Comparison of ENCODE assay signal across 25 cellular contexts in genomic region chr2:39378968-39379367, GRCh38. TPM values are rescaled to one million over a fixed set of nuclear protein-coding genes. Genes with fewer than 3 reads are reported as not detected.
DNase-seq lines count a peak whose midpoint lies in the region; ATAC-seq and TF ChIP-seq lines count a peak whose summit lies in the region.
"Had no signal": no experiment of that assay in that cellular context is flagged by ENCODE, and none has a peak within 500 bp of the region (broad histone marks: within the 10 kb centered on the region; RNA-seq: fewer than 3 reads in every experiment).

No MANE protein-coding gene starts in this region.

- DNase-seq in activated naive CD4-positive, alpha-beta T cell treated with anti-CD3 and anti-CD28 coated beads, Interleukin-2, amount 50 U/mL, for 72 hours (ENCODE audit: low spot score in 2 of 2): no peak
- no peak for DNase-seq in naive B cell
- DNase-seq: activated naive CD4-positive, alpha-beta T cell treated with anti-CD3 and anti-CD28 coated beads for 36 hours; activated T-cell treated with anti-CD3 and anti-CD28 coated beads, Interleukin-2, amount 50 U/mL, for 48 hours; CD4-positive, alpha-beta T cell; cortex of kidney; endodermal cell; left colon; occipital lobe; stimulated activated CD4-positive, alpha-beta T cell treated with anti-CD3 and anti-CD28 coated beads, Interleukin-4, amount 100 ng/mL, for 4 hours; WERI-Rb-1 had no signal

- H3K27me3 ChIP-seq in subcutaneous abdominal adipose tissue (ENCODE audit: control insufficient read depth in 5 of 5, insufficient read depth in 4 of 5, low read length in 5 of 5): no peaks in the 10 kb centered on the region
- H3K27me3 ChIP-seq: foreskin keratinocyte, hepatocyte, vagina had no signal

- peaks cover 9% of the 10 kb centered on the region for H3K36me3 Mint-ChIP-seq in activated naive CD4-positive, alpha-beta T cell treated with anti-CD3 and anti-CD28 coated beads, Interleukin-2, amount 50 U/mL, for 24 hours
- peaks cover 8 to 17% of the 10 kb centered on the region in 2 donors for H3K36me3 Mint-ChIP-seq in activated naive CD4-positive, alpha-beta T cell treated with anti-CD3 and anti-CD28 coated beads, Interleukin-2, amount 50 U/mL, for 72 hours
- peaks cover 8 to 13% of the 10 kb centered on the region in 2 donors for H3K36me3 Mint-ChIP-seq in naive B cell

- H3K9me3 ChIP-seq in subcutaneous abdominal adipose tissue (ENCODE audit: control insufficient read depth in 5 of 5, low read length in 5 of 5): no peaks in the 10 kb centered on the region
- H3K9me3 ChIP-seq: vagina had no signal

- peak overlapping the region; percentile 17; the same call in 1 of the 2 replicates for H3K27ac ChIP-seq in VCaP
- H3K27ac ChIP-seq in subcutaneous abdominal adipose tissue (ENCODE audit: low read depth, low read length): peak overlapping the region; percentile 11
- H3K27ac ChIP-seq: 22Rv1, foreskin keratinocyte, hepatocyte, vagina, WERI-Rb-1 had no signal

- H3K9ac ChIP-seq in subcutaneous abdominal adipose tissue (ENCODE audit: low read length in 5 of 5): peak overlapping the region in 1 of 5 donors; percentile 48

- ATAC-seq in activated naive CD4-positive, alpha-beta T cell treated with anti-CD3 and anti-CD28 coated beads, Interleukin-2, amount 50 U/mL, for 72 hours: no peak
- ATAC-seq in naive B cell (ENCODE audit: low read depth in 2 of 2) (no peak), GM18909 (IDR thresholded peaks at IDR 0.05; ENCODE audit: poor library complexity, unreplicated experiment) (no peak), HG03175 (IDR thresholded peaks at IDR 0.05; ENCODE audit: unreplicated experiment) (no peak), HG03045 (IDR thresholded peaks at IDR 0.05; ENCODE audit: unreplicated experiment) (no peak)

- H3K27ac Mint-ChIP-seq in activated naive CD4-positive, alpha-beta T cell treated with anti-CD3 and anti-CD28 coated beads, Interleukin-2, amount 50 U/mL, for 24 hours: peak overlapping the region; percentile 55
- no peak overlapping the region for H3K27ac Mint-ChIP-seq in activated naive CD4-positive, alpha-beta T cell treated with anti-CD3 and anti-CD28 coated beads, Interleukin-2, amount 50 U/mL, for 72 hours
- H3K27ac Mint-ChIP-seq in naive B cell: peak overlapping the region in 5 of 6 donors; percentile 9 to 96 (median 76)
- H3K27ac Mint-ChIP-seq: activated CD4-positive, alpha-beta T cell treated with anti-CD3 and anti-CD28 coated beads, Interleukin-2, amount 10 ng/mL, durations not matched to agents 7 days and 5 days; activated naive CD4-positive, alpha-beta T cell treated with anti-CD3 and anti-CD28 coated beads for 36 hours; CD4-positive, alpha-beta T cell; endodermal cell; stimulated activated memory B cell treated with anti-CD40 and anti-IgM and Interleukin-4, amounts not matched to agents 10 μg/mL and 1 μg/mL and 100 μg/mL, for 72 hours; T-helper 2 cell treated with Interferon-gamma antibody and Interleukin-4, amounts not matched to agents 5 μg/mL and 100 μg/mL, for 36 hours had no signal

- H3K4me1 Mint-ChIP-seq in activated naive CD4-positive, alpha-beta T cell treated with anti-CD3 and anti-CD28 coated beads, Interleukin-2, amount 50 U/mL, for 24 hours: peaks cover 51% of the 10 kb centered on the region
- peaks cover 7 to 24% (median 13%) of the 10 kb centered on the region in 3 donors for H3K4me1 Mint-ChIP-seq in naive B cell

- peaks cover 0 to 31% (median 24%) of the 10 kb centered on the region in 5 donors for H3K4me1 ChIP-seq in subcutaneous abdominal adipose tissue (ENCODE audit: control insufficient read depth in 5 of 5, insufficient read depth in 5 of 5, low read length in 5 of 5)
- H3K4me1 ChIP-seq: foreskin keratinocyte had no signal

- no peaks in the 10 kb centered on the region for H3K9me3 Mint-ChIP-seq in activated naive CD4-positive, alpha-beta T cell treated with anti-CD3 and anti-CD28 coated beads, Interleukin-2, amount 50 U/mL, for 24 hours
- H3K9me3 Mint-ChIP-seq in activated naive CD4-positive, alpha-beta T cell treated with anti-CD3 and anti-CD28 coated beads, Interleukin-2, amount 50 U/mL, for 72 hours: no peaks in the 10 kb centered on the region
- peaks cover 0 to 8% (median 0%) of the 10 kb centered on the region in 7 donors for H3K9me3 Mint-ChIP-seq in naive B cell
- H3K9me3 Mint-ChIP-seq: CD4-positive, alpha-beta T cell; naive thymus-derived CD8-positive, alpha-beta T cell; T-helper 2 cell treated with Interferon-gamma antibody and Interleukin-4, amounts not matched to agents 5 μg/mL and 100 μg/mL, for 36 hours had no signal

- peaks cover 3 to 9% (median 6%) of the 10 kb centered on the region in 5 donors for H3K36me3 ChIP-seq in subcutaneous abdominal adipose tissue (ENCODE audit: control insufficient read depth in 5 of 5, insufficient read depth in 5 of 5, low read length in 5 of 5)

- H3K27me3 Mint-ChIP-seq in activated naive CD4-positive, alpha-beta T cell treated with anti-CD3 and anti-CD28 coated beads, Interleukin-2, amount 50 U/mL, for 24 hours: no peaks in the 10 kb centered on the region
- no peaks in the 10 kb centered on the region for H3K27me3 Mint-ChIP-seq in naive B cell
- H3K27me3 Mint-ChIP-seq: activated CD4-positive, alpha-beta T cell treated with anti-CD3 and anti-CD28 coated beads, Interleukin-2, amount 10 ng/mL, durations not matched to agents 7 days and 5 days; CD4-positive, alpha-beta T cell; naive thymus-derived CD8-positive, alpha-beta T cell; stimulated activated memory B cell treated with anti-CD40 and anti-IgM and Interleukin-4, amounts not matched to agents 10 μg/mL and 1 μg/mL and 100 μg/mL, for 72 hours had no signal

- no peak overlapping the region for H3K4me3 Mint-ChIP-seq in activated naive CD4-positive, alpha-beta T cell treated with anti-CD3 and anti-CD28 coated beads, Interleukin-2, amount 50 U/mL, for 24 hours
- no peak overlapping the region for H3K4me3 Mint-ChIP-seq in naive B cell
- H3K4me3 Mint-ChIP-seq: activated CD4-positive, alpha-beta T cell treated with anti-CD3 and anti-CD28 coated beads, Interleukin-2, amount 10 ng/mL, durations not matched to agents 7 days and 5 days; activated naive CD4-positive, alpha-beta T cell treated with anti-CD3 and anti-CD28 coated beads for 36 hours; CD4-positive, alpha-beta T cell; endodermal cell; naive thymus-derived CD8-positive, alpha-beta T cell; stimulated activated memory B cell treated with anti-CD40 and anti-IgM and Interleukin-4, amounts not matched to agents 10 μg/mL and 1 μg/mL and 100 μg/mL, for 72 hours; T-helper 2 cell treated with Interferon-gamma antibody and Interleukin-4, amounts not matched to agents 5 μg/mL and 100 μg/mL, for 36 hours had no signal

- no peak for TF ChIP-seq CTCF in VCaP (conservative IDR thresholded peaks at IDR 0.05)

- H3K4me3 ChIP-seq in subcutaneous abdominal adipose tissue (ENCODE audit: low read depth in 1 of 5, low read length in 5 of 5): no peak overlapping the region
- H3K4me3 ChIP-seq: hepatocyte, vagina had no signal

RNA-seq across cellular contexts. Expression of gene MAP4K3, which starts 58.1 kb away (rescaled TPM):
- total RNA-seq in activated naive CD4-positive, alpha-beta T cell treated with anti-CD3 and anti-CD28 coated beads, Interleukin-2, amount 50 U/mL, for 72 hours: 10 to 100 TPM; 16.1 to 17.7 TPM
- polyA plus RNA-seq in naive B cell (ENCODE audit: low read depth in 6 of 6): 1 to 10 TPM in 5 of 6 donors, under 1 TPM in 1; 0.76 to 2.9 (median 2.1) TPM

Comparison
In these comparisons a context has a peak if more than half of its experiments do, and no peak if none do; other contexts are left out.
1. H3K27ac Mint-ChIP-seq: peak in activated naive CD4-positive, alpha-beta T cell treated with anti-CD3 and anti-CD28 coated beads, Interleukin-2, amount 50 U/mL, for 24 hours (single experiment) and naive B cell (5 of 6); none in activated naive CD4-positive, alpha-beta T cell treated with anti-CD3 and anti-CD28 coated beads, Interleukin-2, amount 50 U/mL, for 72 hours (0 of 2).